In genomic region chr7:2432910-2433712, GRCh38 we compare ENCODE assay signal across 21 cellular contexts. TPM values are rescaled to one million over a fixed set of nuclear protein-coding genes. Genes with fewer than 3 reads are reported as not detected.
"Had no signal": no experiment of that assay in that cellular context is flagged by ENCODE, and none has a peak within 500 bp of the region (broad histone marks: within the 10 kb centered on the region; RNA-seq: fewer than 3 reads in every experiment).

No MANE protein-coding gene starts in this region.

- H3K27me3 Mint-ChIP-seq: effector memory CD8-positive, alpha-beta T cell; naive B cell; type B pancreatic cell had no signal

- H3K4me1 ChIP-seq: sigmoid colon, uterus had no signal

- H3K36me3 ChIP-seq: uterus had no signal

- H3K4me3 Mint-ChIP-seq: effector memory CD8-positive, alpha-beta T cell; immature natural killer cell; naive B cell; nephron; type B pancreatic cell had no signal

- H3K4me3 ChIP-seq: heart right ventricle, sigmoid colon, skin epidermis, uterus had no signal

- H3K27me3 ChIP-seq: heart right ventricle, sigmoid colon, uterus had no signal

- H3K27ac Mint-ChIP-seq: effector memory CD8-positive, alpha-beta T cell; naive B cell; nephron; type B pancreatic cell had no signal

- H3K9me3 ChIP-seq: sigmoid colon, uterus had no signal

- ATAC-seq: effector memory CD8-positive, alpha-beta T cell; left cardiac atrium had no signal

- H3K4me1 Mint-ChIP-seq: nephron had no signal

- H3K27ac ChIP-seq: heart right ventricle, sigmoid colon, skin epidermis, uterus had no signal

- FAIRE-seq: keratinocyte had no signal

- DNase-seq: effector memory CD8-positive, alpha-beta T cell; erythroblast; foreskin melanocyte; heart right ventricle; immature natural killer cell; left cardiac atrium; mesendoderm; naive B cell; sigmoid colon; stimulated activated CD4-positive, alpha-beta T cell treated with anti-CD3 and anti-CD28 coated beads, Interleukin-12 subunit alpha, Interleukin-12 subunit beta, amount 100 ng/mL, for 4 hours; stimulated activated naive CD4-positive, alpha-beta T cell; uterus had no signal

RNA-seq across cellular contexts. Expression of gene GRIFIN, which starts 43.1 kb away (rescaled TPM):
- total RNA-seq: heart right ventricle, left cardiac atrium, liver, lung microvascular endothelial cell, omental fat pad, pulmonary artery endothelial cell, sigmoid colon, uterus had no signal
- polyA plus RNA-seq: heart right ventricle, immature natural killer cell, keratinocyte, liver, sigmoid colon, thymus had no signal
